7 cellular contexts compared by ENCODE assay signal in the genomic region with DNA sequence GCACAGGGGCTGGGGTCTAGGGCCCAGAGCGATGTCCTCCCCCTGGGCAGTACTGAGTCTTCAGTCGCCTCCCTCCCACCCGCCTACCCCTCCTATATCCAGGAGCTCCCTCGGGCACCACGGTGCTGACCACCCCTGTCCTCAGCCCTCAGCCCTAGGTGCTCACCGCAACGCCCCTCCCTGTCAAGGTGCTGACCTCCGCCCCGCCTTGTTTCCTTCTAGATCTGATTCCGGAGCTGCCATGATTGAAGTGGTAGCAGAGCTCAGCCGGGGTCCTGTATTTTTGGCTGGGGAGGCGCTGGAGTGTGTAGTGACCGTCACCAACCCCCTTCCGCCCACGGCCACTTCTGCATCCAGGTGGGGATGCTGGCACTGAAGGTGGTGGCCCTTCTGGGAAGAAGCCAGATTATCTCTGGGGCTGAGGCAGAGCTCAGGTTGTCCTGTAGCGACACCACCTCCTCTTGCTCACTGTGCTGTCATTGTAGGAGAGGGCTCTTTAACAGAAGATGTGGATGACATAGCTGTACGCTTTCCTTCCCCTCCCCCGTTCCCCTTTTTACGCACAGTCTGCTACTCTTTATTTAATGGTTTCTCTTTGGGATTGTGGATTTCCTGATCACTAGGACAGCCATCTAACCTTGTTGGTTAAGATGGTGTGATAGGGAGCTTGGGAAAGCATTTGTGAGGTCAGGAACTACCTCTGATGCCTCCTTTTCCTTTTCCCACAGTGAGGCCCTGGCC. TPM values are rescaled to one million over a fixed set of nuclear protein-coding genes. Genes with fewer than 3 reads are reported as not detected.
DNase-seq lines count a peak whose midpoint lies in the region; ATAC-seq and TF ChIP-seq lines count a peak whose summit lies in the region.

No MANE protein-coding gene starts in this region.

- peaks cover 32% of the 10 kb centered on the region for H3K4me1 Mint-ChIP-seq in activated naive CD8-positive, alpha-beta T cell treated with anti-CD3 and anti-CD28 coated beads, Interleukin-2, amount 10 ng/mL, durations not matched to agents 7 days and 5 days

- ATAC-seq in GM18858 (IDR thresholded peaks at IDR 0.05; ENCODE audit: unreplicated experiment) (peak; percentile 11), HG02763 (IDR thresholded peaks at IDR 0.05; ENCODE audit: unreplicated experiment) (peak; percentile 15)
- peak; percentile 64 for ATAC-seq in activated naive CD8-positive, alpha-beta T cell treated with anti-CD3 and anti-CD28 coated beads, Interleukin-2, amount 10 ng/mL, durations not matched to agents 7 days and 5 days (ENCODE audit: low read depth)

- CTCF ChIA-PET in OCI-LY7 (lab: Charles Lee; ENCODE audit: unreplicated experiment), result interaction anchor here (0.6 to 2.3 kb wide), 8 partner anchors 9 to 403 kb away, joined by 3 to 7 read pairs (median 4); no protein-coding TSS in a partner anchor

- intact Hi-C loops in OCI-LY7 (cut with micrococcal nuclease; ENCODE audit: unreplicated experiment), result loop anchor here (2.0 kb wide), 1 partner anchor 65 kb away; a partner anchor contains a TSS
- intact Hi-C loops in sigmoid colon (cut with DNase I), result loop anchor here (5.0 to 10.0 kb wide), 4 partner anchors 63 to 1085 kb away; a partner anchor contains a TSS

- H3K27me3 ChIP-seq in right atrium auricular region (no peaks in the 10 kb centered on the region), sigmoid colon (no peaks in the 10 kb centered on the region)

- no peak for TF ChIP-seq EP300 in sigmoid colon (IDR thresholded peaks at IDR 0.05)

- H3K9me3 ChIP-seq in OCI-LY7 (ENCODE audit: low read length) (no peaks in the 10 kb centered on the region), right atrium auricular region (no peaks in the 10 kb centered on the region), sigmoid colon (no peaks in the 10 kb centered on the region)

- H2AFZ ChIP-seq in OCI-LY7 (ENCODE audit: low read length), result peak overlapping the region; percentile 79

- peak overlapping the region; percentile 91 for H3K27ac Mint-ChIP-seq in activated naive CD8-positive, alpha-beta T cell treated with anti-CD3 and anti-CD28 coated beads, Interleukin-2, amount 10 ng/mL, durations not matched to agents 7 days and 5 days

- no TSS peak for BruUV-seq in OCI-LY7 (replicated peaks; lab: Mats Ljungman, UMichigan)

- H3K4me1 ChIP-seq in OCI-LY7 (ENCODE audit: insufficient read depth, low read length, poor library complexity, severe bottlenecking) (peaks cover 50% of the 10 kb centered on the region), right atrium auricular region (peaks cover 0 to 55% of the 10 kb centered on the region in 2 donors), sigmoid colon (peaks cover 0 to 51% (median 49%) of the 10 kb centered on the region in 4 donors)

- DNase-seq in OCI-LY7 (ENCODE audit: low spot score), result peak; percentile 57
- DNase-seq in activated naive CD8-positive, alpha-beta T cell treated with anti-CD3 and anti-CD28 coated beads, Interleukin-2, amount 10 ng/mL, durations not matched to agents 7 days and 5 days, result no peak
- DNase-seq in right atrium auricular region (ENCODE audit: low spot score), result no peak
- DNase-seq in sigmoid colon, result no peak
- DNase-seq in NCI-H2227 treated with DMSO at 0.1 percent for 48 hours (lab: John Stamatoyannopoulos, UW), result no peak

- H3K79me2 ChIP-seq in OCI-LY7 (ENCODE audit: insufficient read depth, low read depth, low read length), result peaks cover 38% of the 10 kb centered on the region

- peak; percentile 45 for TF ChIP-seq CTCF in OCI-LY7 (conservative IDR thresholded peaks at IDR 0.05; ENCODE audit: low read length)
- TF ChIP-seq CTCF in right atrium auricular region (IDR thresholded peaks at IDR 0.05), result no peak
- TF ChIP-seq CTCF in sigmoid colon (IDR thresholded peaks at IDR 0.05), result no peak

- H3K4me3 ChIP-seq in OCI-LY7 (ENCODE audit: low read depth, low read length, poor library complexity, severe bottlenecking), result peak overlapping the region; percentile 89
- H3K4me3 ChIP-seq in right atrium auricular region, result peak overlapping the region; percentile 84 to 86
- peak overlapping the region; percentile 87 to 97 (median 89) for H3K4me3 ChIP-seq in sigmoid colon

- no peaks in the 10 kb centered on the region for H3K9me3 Mint-ChIP-seq in activated naive CD8-positive, alpha-beta T cell treated with anti-CD3 and anti-CD28 coated beads, Interleukin-2, amount 10 ng/mL, durations not matched to agents 7 days and 5 days

- H3K36me3 ChIP-seq in OCI-LY7 (ENCODE audit: insufficient read depth, low read length) (peaks cover 28% of the 10 kb centered on the region; the same call in 1 of the 2 replicates), right atrium auricular region (peaks cover 46% of the 10 kb centered on the region), sigmoid colon (peaks cover 13 to 50% (median 35%) of the 10 kb centered on the region in 4 donors)

- no peak for TF ChIP-seq POLR2A in sigmoid colon (IDR thresholded peaks at IDR 0.05)

- H3K27ac ChIP-seq in OCI-LY7 (ENCODE audit: low read depth, low read length, poor library complexity, severe bottlenecking) (peak overlapping the region; percentile 51), right atrium auricular region (peak overlapping the region; percentile 94 to 95), sigmoid colon (peak overlapping the region; percentile 90 to 97 (median 92))

- H3K4me2 ChIP-seq in OCI-LY7 (ENCODE audit: low read length), result peak overlapping the region; percentile 98

- H3K27me3 Mint-ChIP-seq in activated naive CD8-positive, alpha-beta T cell treated with anti-CD3 and anti-CD28 coated beads, Interleukin-2, amount 10 ng/mL, durations not matched to agents 7 days and 5 days, result no peaks in the 10 kb centered on the region

- 1 to 3% methylated on average over 19 of the region's 19 CpGs for WGBS in sigmoid colon, 2 donors

- peak overlapping the region; percentile 94 for H3K4me3 Mint-ChIP-seq in activated naive CD8-positive, alpha-beta T cell treated with anti-CD3 and anti-CD28 coated beads, Interleukin-2, amount 10 ng/mL, durations not matched to agents 7 days and 5 days

- POLR2A ChIA-PET in OCI-LY7 (lab: Charles Lee), result interaction anchor here (0.6 to 4.3 kb wide), 11 partner anchors 9 to 147 kb away, joined by 3 to 38 read pairs (median 5); a partner anchor contains a TSS
- POLR2A ChIA-PET in activated naive CD8-positive, alpha-beta T cell treated with anti-CD3 and anti-CD28 coated beads, Interleukin-2, amount 10 ng/mL, durations not matched to agents 7 days and 5 days (lab: Charles Lee), result interaction anchor here (0.5 to 3.3 kb wide), 18 partner anchors 9 to 737 kb away, joined by 3 to 53 read pairs (median 5); a partner anchor contains a TSS

- peaks cover 14% of the 10 kb centered on the region; the same call in 1 of the 2 replicates for H4K20me1 ChIP-seq in OCI-LY7 (ENCODE audit: insufficient read depth, low read length)

- no peaks in the 10 kb centered on the region for H3K9me2 ChIP-seq in OCI-LY7 (ENCODE audit: insufficient read depth, low read length)

- peaks cover 23% of the 10 kb centered on the region for H3K36me3 Mint-ChIP-seq in activated naive CD8-positive, alpha-beta T cell treated with anti-CD3 and anti-CD28 coated beads, Interleukin-2, amount 10 ng/mL, durations not matched to agents 7 days and 5 days

RNA-seq across cellular contexts. Expression of a gene that starts 0.6 kb away (rescaled TPM):
- total RNA-seq in OCI-LY7 (2014; rRNA removed; shearing (Covaris generic)), result 12.3 and 13.5 TPM in 2 replicates
- 27.1 and 31.3 TPM in 2 replicates for total RNA-seq in OCI-LY7 (2022)
- total RNA-seq in activated naive CD8-positive, alpha-beta T cell treated with anti-CD3 and anti-CD28 coated beads, Interleukin-2, amount 10 ng/mL, durations not matched to agents 7 days and 5 days, result 10 to 100 TPM; 26.9 to 29.1 TPM
- 10 to 100 TPM; 21.3 to 25.7 TPM for total RNA-seq in right atrium auricular region
- 10 to 100 TPM; 13.3 to 23.5 (median 13.5) TPM for total RNA-seq in sigmoid colon
- polyA plus RNA-seq in sigmoid colon, result 10 to 100 TPM; 10.2 to 37.2 (median 21.3) TPM

RNA-seq across cellular contexts. Expression of a gene that starts 0.7 kb away (rescaled TPM):
- 66.0 and 75.4 TPM in 2 replicates for total RNA-seq in OCI-LY7 (2014; rRNA removed; shearing (Covaris generic))
- 68.2 and 70.4 TPM in 2 replicates for total RNA-seq in OCI-LY7 (2022)
- total RNA-seq in activated naive CD8-positive, alpha-beta T cell treated with anti-CD3 and anti-CD28 coated beads, Interleukin-2, amount 10 ng/mL, durations not matched to agents 7 days and 5 days, result 10 to 100 TPM; 60.1 to 62.2 TPM
- total RNA-seq in right atrium auricular region, result 10 to 100 TPM; 64.1 to 76.3 TPM
- 10 to 100 TPM; 45.9 to 91.7 (median 64.8) TPM for total RNA-seq in sigmoid colon
- 10 to 100 TPM; 34.8 to 88.5 (median 58.5) TPM for polyA plus RNA-seq in sigmoid colon

RNA-seq across cellular contexts. Expression of a gene that starts 4.4 kb away (rescaled TPM):
- 0.67 and 2.3 TPM in 2 replicates for total RNA-seq in OCI-LY7 (2014; rRNA removed; shearing (Covaris generic))
- total RNA-seq in OCI-LY7 (2022) (4.1 and 4.4 TPM in 2 replicates), right atrium auricular region (not detected), sigmoid colon (not detected)
- not detected for total RNA-seq in activated naive CD8-positive, alpha-beta T cell treated with anti-CD3 and anti-CD28 coated beads, Interleukin-2, amount 10 ng/mL, durations not matched to agents 7 days and 5 days
- under 1 TPM in 1 of 3 donors, not detected in 2; 0.57 TPM for polyA plus RNA-seq in sigmoid colon

RNA-seq across cellular contexts. Expression of a gene that starts 17.2 kb away (rescaled TPM):
- total RNA-seq in OCI-LY7 (2014; rRNA removed; shearing (Covaris generic)), result 16.8 and 18.2 TPM in 2 replicates
- total RNA-seq in OCI-LY7 (2022) (21.9 and 23.0 TPM in 2 replicates), right atrium auricular region (10 to 100 TPM; 34.6 to 48.5 TPM), sigmoid colon (10 to 100 TPM; 65.9 to 82.7 (median 75.4) TPM)
- 10 to 100 TPM; 21.1 to 24.1 TPM for total RNA-seq in activated naive CD8-positive, alpha-beta T cell treated with anti-CD3 and anti-CD28 coated beads, Interleukin-2, amount 10 ng/mL, durations not matched to agents 7 days and 5 days
- 10 to 100 TPM; 31.0 to 39.0 (median 35.3) TPM for polyA plus RNA-seq in sigmoid colon

RNA-seq across cellular contexts. Expression of a gene that starts 17.7 kb away (rescaled TPM):
- total RNA-seq in OCI-LY7 (2014; rRNA removed; shearing (Covaris generic)), result 87.5 and 98.8 TPM in 2 replicates
- 169 and 177 TPM in 2 replicates for total RNA-seq in OCI-LY7 (2022)
- 100 to 1,000 TPM; 381 to 388 TPM for total RNA-seq in activated naive CD8-positive, alpha-beta T cell treated with anti-CD3 and anti-CD28 coated beads, Interleukin-2, amount 10 ng/mL, durations not matched to agents 7 days and 5 days
- total RNA-seq in right atrium auricular region, result 100 to 1,000 TPM; 273 to 370 TPM
- total RNA-seq in sigmoid colon, result 100 to 1,000 TPM; 354 to 609 (median 525) TPM
- polyA plus RNA-seq in sigmoid colon, result 100 to 1,000 TPM in 1 of 3 donors, 10 to 100 TPM in 2; 45.0 to 143 (median 57.6) TPM

Comparison
In these comparisons a context has a peak if more than half of its experiments do, and no peak if none do; other contexts are left out.
1. ATAC-seq: peak in every context shown above with its lines; median percentile 64 in activated naive CD8-positive, alpha-beta T cell treated with anti-CD3 and anti-CD28 coated beads, Interleukin-2, amount 10 ng/mL, durations not matched to agents 7 days and 5 days; 15 in HG02763; 11 in GM18858.